Comparison of ENCODE assay signal across 10 cellular contexts in genomic region chr17:39605492-39606433, GRCh38. TPM values are rescaled to one million over a fixed set of nuclear protein-coding genes. Genes with fewer than 3 reads are reported as not detected.
DNase-seq lines count a peak whose midpoint lies in the region; ATAC-seq, FAIRE-seq and TF ChIP-seq lines count a peak whose summit lies in the region.
"Had no signal": no experiment of that assay in that cellular context is flagged by ENCODE, and none has a peak within 500 bp of the region (broad histone marks: within the 10 kb centered on the region; RNA-seq: fewer than 3 reads in every experiment).

No MANE protein-coding gene starts in this region.

- H4K20me1 ChIP-seq in HepG2 (ENCODE audit: insufficient read depth, low read length) = peaks cover 9% of the 10 kb centered on the region; the same call in 1 of the 2 replicates

- H2AFZ ChIP-seq in HepG2 (ENCODE audit: low read length) = no peak overlapping the region

- no peak overlapping the region for H3K4me3 ChIP-seq in HepG2 (replicated peaks in 1 of 3; ENCODE audit: insufficient read depth in 1 of 3, low read depth in 2 of 3, low read length in 3 of 3)
- H3K4me3 ChIP-seq in small intestine (ENCODE audit: low read depth in 1 of 2, low read length in 2 of 2) = peak overlapping the region in 1 of 2 donors; percentile 4

- H3K9me3 ChIP-seq in HepG2 (ENCODE audit: low read length) (no peaks in the 10 kb centered on the region), small intestine (ENCODE audit: control insufficient read depth, low read depth) (no peaks in the 10 kb centered on the region)

- H3K27ac Mint-ChIP-seq in stimulated activated naive CD8-positive, alpha-beta T cell treated with anti-CD3 and anti-CD28 coated beads, Interleukin-15, Interleukin-2, amounts not matched to agents 100 ng/mL and 50 ng/mL, for 24 hours = no peak overlapping the region

- H3K27me3 Mint-ChIP-seq in stimulated activated naive CD8-positive, alpha-beta T cell treated with anti-CD3 and anti-CD28 coated beads, Interleukin-15, Interleukin-2, amounts not matched to agents 100 ng/mL and 50 ng/mL, for 24 hours = peaks cover 60% of the 10 kb centered on the region

- no peaks in the 10 kb centered on the region for H3K9me3 Mint-ChIP-seq in stimulated activated naive CD8-positive, alpha-beta T cell treated with anti-CD3 and anti-CD28 coated beads, Interleukin-15, Interleukin-2, amounts not matched to agents 100 ng/mL and 50 ng/mL, for 24 hours

- FAIRE-seq in HepG2 (lab: Jason Lieb, UNC) (no peak), small intestine (lab: Jason Lieb, UNC) (no peak)

- DNase-seq in stimulated activated naive CD8-positive, alpha-beta T cell treated with anti-CD3 and anti-CD28 coated beads, Interleukin-15, Interleukin-2, amounts not matched to agents 100 U/mL and 50 U/mL, for 24 hours = no peak
- DNase-seq in HepG2 (ENCODE audit: low spot score) (no peak), AML-193 (lab: John Stamatoyannopoulos, UW) (no peak), small intestine (no peak)

- CTCF ChIA-PET in HepG2 (lab: Yijun Ruan, JAX; ENCODE audit: low intra/inter-chr PET ratio, low total read pairs) = no interaction called here

- TF ChIP-seq RAD21 in HepG2 (CRISPR knock-in tag; IDR thresholded peaks at IDR 0.05) = no peak

- intact Hi-C loops in HepG2 (cut with micrococcal nuclease; ENCODE audit: unreplicated experiment) = no loop called here

- H3K4me2 ChIP-seq in HepG2 (ENCODE audit: low read depth, low read length) = no peak overlapping the region

- peaks cover 37 to 86% of the 10 kb centered on the region in 2 experiments for H3K27me3 ChIP-seq in HepG2 (ENCODE audit: control insufficient read depth in 1 of 2, insufficient read depth in 2 of 2, low read length in 2 of 2)
- peaks cover 10 to 64% of the 10 kb centered on the region in 2 donors for H3K27me3 ChIP-seq in small intestine (ENCODE audit: control insufficient read depth in 2 of 2, insufficient read depth in 2 of 2, low read length in 2 of 2)

- H3K36me3 ChIP-seq in HepG2 (replicated peaks in 1 of 2; ENCODE audit: control insufficient read depth in 1 of 2, insufficient read depth in 2 of 2, low read length in 2 of 2) (no peaks in the 10 kb centered on the region), small intestine (ENCODE audit: control insufficient read depth in 2 of 2, insufficient read depth in 2 of 2, low read length in 2 of 2) (no peaks in the 10 kb centered on the region)

- H3K4me3 Mint-ChIP-seq in stimulated activated naive CD8-positive, alpha-beta T cell treated with anti-CD3 and anti-CD28 coated beads, Interleukin-15, Interleukin-2, amounts not matched to agents 100 ng/mL and 50 ng/mL, for 24 hours = peak overlapping the region; percentile 54

- TF ChIP-seq EP300 in HepG2 (IDR thresholded peaks at IDR 0.05; ENCODE audit: low read depth in 2 of 2, low read length in 2 of 2) (no peak), HepG2 (CRISPR knock-in tag; IDR thresholded peaks at IDR 0.05; ENCODE audit: borderline replicate concordance) (no peak)

- no peak for TF ChIP-seq POLR2A in HepG2 (IDR thresholded peaks at IDR 0.05; ENCODE audit: insufficient read depth in 1 of 2, low read depth in 2 of 2, low read length in 2 of 2)

- no peaks in the 10 kb centered on the region for H3K36me3 Mint-ChIP-seq in stimulated activated naive CD8-positive, alpha-beta T cell treated with anti-CD3 and anti-CD28 coated beads, Interleukin-15, Interleukin-2, amounts not matched to agents 100 ng/mL and 50 ng/mL, for 24 hours (ENCODE audit: low read depth)

- no peaks in the 10 kb centered on the region for H3K4me1 ChIP-seq in HepG2 (ENCODE audit: insufficient read depth, low read length)
- peaks cover 0 to 3% of the 10 kb centered on the region in 2 donors for H3K4me1 ChIP-seq in small intestine (ENCODE audit: control insufficient read depth in 2 of 2, insufficient read depth in 1 of 2, low read depth in 1 of 2, low read length in 1 of 2)

- no TSS peak for BruUV-seq in HepG2 (replicated peaks; lab: Mats Ljungman, UMichigan)

- in situ Hi-C loops in HepG2 (cut with HindIII; ENCODE audit: extremely low pct_ligation_motif_present, low pct_unique_long_range_greater_than_20kb) = no loop called here

- H3K4me1 Mint-ChIP-seq in stimulated activated naive CD8-positive, alpha-beta T cell treated with anti-CD3 and anti-CD28 coated beads, Interleukin-15, Interleukin-2, amounts not matched to agents 100 ng/mL and 50 ng/mL, for 24 hours (ENCODE audit: low read depth) = peaks cover 21% of the 10 kb centered on the region

- no peak for TF ChIP-seq CTCF in HepG2 (CRISPR knock-in tag; IDR thresholded peaks at IDR 0.05)

- H3K79me2 ChIP-seq in HepG2 (ENCODE audit: insufficient read depth, low read length) = no peaks in the 10 kb centered on the region

- POLR2A ChIA-PET in HepG2 (lab: Yijun Ruan, JAX) = no interaction called here

- H3K27ac ChIP-seq in angular gyrus (ENCODE audit: low read depth, low read length) (peak overlapping the region; percentile 30), HepG2 (ENCODE audit: extremely low read length, insufficient read depth, low read length) (no peak overlapping the region), small intestine (ENCODE audit: low read depth in 1 of 2, low read length in 1 of 2) (no peak overlapping the region)

- ATAC-seq in stimulated activated naive CD8-positive, alpha-beta T cell treated with anti-CD3 and anti-CD28 coated beads, Interleukin-15, Interleukin-2, amounts not matched to agents 100 U/mL and 50 U/mL, for 24 hours = no peak
- peak; percentile 11 for ATAC-seq in HepG2
- ATAC-seq in GM21390 (IDR thresholded peaks at IDR 0.05; ENCODE audit: unreplicated experiment) = no peak
- ATAC-seq in GM21737 (IDR thresholded peaks at IDR 0.05; ENCODE audit: unreplicated experiment) = no peak
- ATAC-seq: esophagus mucosa had no signal

- 48% methylated on average over 66 of the region's 102 CpGs for WGBS in HepG2 (ENCODE audit: low lambda C conversion rate)
- 1 to 2% (median 2%) methylated on average over 86 to 102 of the region's 102 CpGs for WGBS in small intestine, 3 donors

- H3K9ac ChIP-seq in HepG2 (ENCODE audit: insufficient read depth, low read depth, low read length) = no peak overlapping the region

RNA-seq across cellular contexts. Expression of gene NEUROD2, which starts 2.0 kb away (rescaled TPM):
- not detected in 2 replicates for total RNA-seq in HepG2 (2016; rRNA removed; fragmentation: Illumina TruSeq; extraction: Trizol)
- total RNA-seq in HepG2 (2016; cell fraction: cytosol; rRNA removed; fragmentation: Illumina TruSeq; extraction: Trizol; ENCODE audit: low read depth) = not detected in 2 replicates
- total RNA-seq in HepG2 (2016; cell fraction: insoluble cytoplasmic fraction; rRNA removed; fragmentation: Illumina TruSeq; extraction: Trizol) = not detected in 2 replicates
- total RNA-seq in HepG2 (2016; cell fraction: membrane; rRNA removed; fragmentation: Illumina TruSeq; extraction: Trizol) = not detected in 2 replicates
- not detected in 2 replicates for total RNA-seq in HepG2 (2016; cell fraction: nucleus; rRNA removed; fragmentation: Illumina TruSeq; extraction: Trizol)
- not detected in 2 replicates for polyA plus RNA-seq in HepG2 (2011; rRNA removed)
- not detected in 2 replicates for polyA plus RNA-seq in HepG2 (2011; cell fraction: cytosol; rRNA removed)
- not detected in 2 replicates for polyA plus RNA-seq in HepG2 (2011; cell fraction: nucleus; rRNA removed)
- not detected in 2 replicates for polyA plus RNA-seq in HepG2 (2012)
- polyA plus RNA-seq in HepG2 (2016; cell fraction: cytosol; fragmentation: Illumina TruSeq; extraction: Trizol; ENCODE audit: low read depth) = not detected in 2 replicates
- polyA plus RNA-seq in HepG2 (2016; cell fraction: insoluble cytoplasmic fraction; fragmentation: Illumina TruSeq; extraction: Trizol; ENCODE audit: low read depth) = not detected in 2 replicates
- polyA plus RNA-seq in HepG2 (2016; cell fraction: membrane; fragmentation: Illumina TruSeq; extraction: Trizol; ENCODE audit: low read depth) = not detected in 2 replicates
- polyA plus RNA-seq in HepG2 (2016; cell fraction: nucleus; fragmentation: Illumina TruSeq; extraction: Trizol; ENCODE audit: insufficient read depth, low read depth) = not detected in 2 replicates
- polyA minus RNA-seq in HepG2 (2011; rRNA and poly(A)+ RNA removed; ENCODE audit: low replicate concordance) = not detected in 2 replicates
- polyA minus RNA-seq in HepG2 (2011; cell fraction: cytosol; rRNA and poly(A)+ RNA removed) = not detected in 2 replicates
- polyA minus RNA-seq in HepG2 (2011; cell fraction: nucleus; rRNA and poly(A)+ RNA removed) = not detected in 2 replicates
- under 1 TPM in 2 of 3 donors, not detected in 1; 0.04 to 0.27 TPM for polyA plus RNA-seq in small intestine
- total RNA-seq: activated CD8-positive, alpha-beta memory T cell treated with anti-CD3 and anti-CD28 coated beads for 36 hours; esophagus mucosa had no signal

RNA-seq across cellular contexts. Expression of gene PPP1R1B, which starts 21.0 kb away (rescaled TPM):
- total RNA-seq in HepG2 (2016; rRNA removed; fragmentation: Illumina TruSeq; extraction: Trizol) = not detected in 2 replicates
- total RNA-seq in HepG2 (2016; cell fraction: cytosol; rRNA removed; fragmentation: Illumina TruSeq; extraction: Trizol; ENCODE audit: low read depth) = not detected in 2 replicates
- not detected in 2 replicates for total RNA-seq in HepG2 (2016; cell fraction: insoluble cytoplasmic fraction; rRNA removed; fragmentation: Illumina TruSeq; extraction: Trizol)
- not detected in 2 replicates for total RNA-seq in HepG2 (2016; cell fraction: membrane; rRNA removed; fragmentation: Illumina TruSeq; extraction: Trizol)
- total RNA-seq in HepG2 (2016; cell fraction: nucleus; rRNA removed; fragmentation: Illumina TruSeq; extraction: Trizol) = not detected in 2 replicates
- polyA plus RNA-seq in HepG2 (2011; rRNA removed) = 0.08 and 0.18 TPM in 2 replicates
- polyA plus RNA-seq in HepG2 (2011; cell fraction: cytosol; rRNA removed) = 0.04 and 0.05 TPM in 2 replicates
- polyA plus RNA-seq in HepG2 (2011; cell fraction: nucleus; rRNA removed) = not detected in 2 replicates
- not detected in 2 replicates for polyA plus RNA-seq in HepG2 (2012)
- not detected in 2 replicates for polyA plus RNA-seq in HepG2 (2016; cell fraction: cytosol; fragmentation: Illumina TruSeq; extraction: Trizol; ENCODE audit: low read depth)
- not detected in 2 replicates for polyA plus RNA-seq in HepG2 (2016; cell fraction: insoluble cytoplasmic fraction; fragmentation: Illumina TruSeq; extraction: Trizol; ENCODE audit: low read depth)
- polyA plus RNA-seq in HepG2 (2016; cell fraction: membrane; fragmentation: Illumina TruSeq; extraction: Trizol; ENCODE audit: low read depth) = not detected in 2 replicates
- not detected in 2 replicates for polyA plus RNA-seq in HepG2 (2016; cell fraction: nucleus; fragmentation: Illumina TruSeq; extraction: Trizol; ENCODE audit: insufficient read depth, low read depth)
- not detected in 2 replicates for polyA minus RNA-seq in HepG2 (2011; rRNA and poly(A)+ RNA removed; ENCODE audit: low replicate concordance)
- polyA minus RNA-seq in HepG2 (2011; cell fraction: cytosol; rRNA and poly(A)+ RNA removed) = not detected in 2 replicates
- not detected in 2 replicates for polyA minus RNA-seq in HepG2 (2011; cell fraction: nucleus; rRNA and poly(A)+ RNA removed)
- 100 to 1,000 TPM in 1 of 3 donors, 10 to 100 TPM in 2; 44.9 to 266 (median 46.7) TPM for polyA plus RNA-seq in small intestine
- total RNA-seq: activated CD8-positive, alpha-beta memory T cell treated with anti-CD3 and anti-CD28 coated beads for 36 hours had no signal

RNA-seq across cellular contexts. Expression of gene STARD3, which starts 31.2 kb away (rescaled TPM):
- total RNA-seq in HepG2 (2016; rRNA removed; fragmentation: Illumina TruSeq; extraction: Trizol) = 17.2 and 34.6 TPM in 2 replicates
- total RNA-seq in HepG2 (2016; cell fraction: cytosol; rRNA removed; fragmentation: Illumina TruSeq; extraction: Trizol; ENCODE audit: low read depth) = 10.9 and 18.7 TPM in 2 replicates
- total RNA-seq in HepG2 (2016; cell fraction: insoluble cytoplasmic fraction; rRNA removed; fragmentation: Illumina TruSeq; extraction: Trizol) = 16.7 and 36.4 TPM in 2 replicates
- total RNA-seq in HepG2 (2016; cell fraction: membrane; rRNA removed; fragmentation: Illumina TruSeq; extraction: Trizol) = 28.2 and 28.3 TPM in 2 replicates
- total RNA-seq in HepG2 (2016; cell fraction: nucleus; rRNA removed; fragmentation: Illumina TruSeq; extraction: Trizol) = 38.6 and 39.3 TPM in 2 replicates
- 100 and 114 TPM in 2 replicates for polyA plus RNA-seq in HepG2 (2011; rRNA removed)
- polyA plus RNA-seq in HepG2 (2011; cell fraction: cytosol; rRNA removed) = 87.6 and 94.1 TPM in 2 replicates
- polyA plus RNA-seq in HepG2 (2011; cell fraction: nucleus; rRNA removed) = 583 and 640 TPM in 2 replicates
- polyA plus RNA-seq in HepG2 (2012) = 57.3 and 69.8 TPM in 2 replicates
- polyA plus RNA-seq in HepG2 (2016; cell fraction: cytosol; fragmentation: Illumina TruSeq; extraction: Trizol; ENCODE audit: low read depth) = 16.8 and 21.4 TPM in 2 replicates
- polyA plus RNA-seq in HepG2 (2016; cell fraction: insoluble cytoplasmic fraction; fragmentation: Illumina TruSeq; extraction: Trizol; ENCODE audit: low read depth) = 23.0 and 23.7 TPM in 2 replicates
- 28.2 and 28.4 TPM in 2 replicates for polyA plus RNA-seq in HepG2 (2016; cell fraction: membrane; fragmentation: Illumina TruSeq; extraction: Trizol; ENCODE audit: low read depth)
- 96.9 and 102 TPM in 2 replicates for polyA plus RNA-seq in HepG2 (2016; cell fraction: nucleus; fragmentation: Illumina TruSeq; extraction: Trizol; ENCODE audit: insufficient read depth, low read depth)
- 98.5 and 179 TPM in 2 replicates for polyA minus RNA-seq in HepG2 (2011; rRNA and poly(A)+ RNA removed; ENCODE audit: low replicate concordance)
- 38.4 and 57.6 TPM in 2 replicates for polyA minus RNA-seq in HepG2 (2011; cell fraction: cytosol; rRNA and poly(A)+ RNA removed)
- polyA minus RNA-seq in HepG2 (2011; cell fraction: nucleus; rRNA and poly(A)+ RNA removed) = 71.6 and 80.1 TPM in 2 replicates
- polyA plus RNA-seq in small intestine = 10 to 100 TPM; 56.0 to 80.2 (median 72.0) TPM

RNA-seq across cellular contexts. Expression of gene TCAP, which starts 59.4 kb away (rescaled TPM):
- total RNA-seq in HepG2 (2016; rRNA removed; fragmentation: Illumina TruSeq; extraction: Trizol) = 0.14 and 0.24 TPM in 2 replicates
- not detected in 2 replicates for total RNA-seq in HepG2 (2016; cell fraction: cytosol; rRNA removed; fragmentation: Illumina TruSeq; extraction: Trizol; ENCODE audit: low read depth)
- total RNA-seq in HepG2 (2016; cell fraction: insoluble cytoplasmic fraction; rRNA removed; fragmentation: Illumina TruSeq; extraction: Trizol) = 0.26 TPM in 1 of 2 replicates, not detected in the other
- 0.06 TPM in 1 of 2 replicates, not detected in the other for total RNA-seq in HepG2 (2016; cell fraction: membrane; rRNA removed; fragmentation: Illumina TruSeq; extraction: Trizol)
- total RNA-seq in HepG2 (2016; cell fraction: nucleus; rRNA removed; fragmentation: Illumina TruSeq; extraction: Trizol) = 0.56 and 0.84 TPM in 2 replicates
- polyA plus RNA-seq in HepG2 (2011; rRNA removed) = 0.65 and 0.84 TPM in 2 replicates
- polyA plus RNA-seq in HepG2 (2011; cell fraction: cytosol; rRNA removed) = 0.15 and 0.35 TPM in 2 replicates
- 6.0 and 8.8 TPM in 2 replicates for polyA plus RNA-seq in HepG2 (2011; cell fraction: nucleus; rRNA removed)
- polyA plus RNA-seq in HepG2 (2012) = 0.43 and 2.1 TPM in 2 replicates
- not detected in 2 replicates for polyA plus RNA-seq in HepG2 (2016; cell fraction: cytosol; fragmentation: Illumina TruSeq; extraction: Trizol; ENCODE audit: low read depth)
- polyA plus RNA-seq in HepG2 (2016; cell fraction: insoluble cytoplasmic fraction; fragmentation: Illumina TruSeq; extraction: Trizol; ENCODE audit: low read depth) = 0.19 TPM in 1 of 2 replicates, not detected in the other
- polyA plus RNA-seq in HepG2 (2016; cell fraction: membrane; fragmentation: Illumina TruSeq; extraction: Trizol; ENCODE audit: low read depth) = not detected in 2 replicates
- polyA plus RNA-seq in HepG2 (2016; cell fraction: nucleus; fragmentation: Illumina TruSeq; extraction: Trizol; ENCODE audit: insufficient read depth, low read depth) = 0.51 and 0.85 TPM in 2 replicates
- 2.2 and 2.6 TPM in 2 replicates for polyA minus RNA-seq in HepG2 (2011; rRNA and poly(A)+ RNA removed; ENCODE audit: low replicate concordance)
- not detected in 2 replicates for polyA minus RNA-seq in HepG2 (2011; cell fraction: cytosol; rRNA and poly(A)+ RNA removed)
- polyA minus RNA-seq in HepG2 (2011; cell fraction: nucleus; rRNA and poly(A)+ RNA removed) = 3.0 and 4.0 TPM in 2 replicates
- polyA plus RNA-seq in small intestine = 10 to 100 TPM in 1 of 3 donors, 1 to 10 TPM in 1, under 1 TPM in 1; 0.85 to 27.6 (median 5.4) TPM

Comparison
In these comparisons a context has a peak if more than half of its experiments do, and no peak if none do; other contexts are left out.
1. RNA of gene PPP1R1B, which starts 21.0 kb away (polyA plus RNA-seq): 44.9 to 266 TPM in small intestine; 0.04 to 0.18 TPM in HepG2; every median in the first group is over 10 times any median in the second.